ENCODE assay signal across 1 cellular context in the genomic region with DNA sequence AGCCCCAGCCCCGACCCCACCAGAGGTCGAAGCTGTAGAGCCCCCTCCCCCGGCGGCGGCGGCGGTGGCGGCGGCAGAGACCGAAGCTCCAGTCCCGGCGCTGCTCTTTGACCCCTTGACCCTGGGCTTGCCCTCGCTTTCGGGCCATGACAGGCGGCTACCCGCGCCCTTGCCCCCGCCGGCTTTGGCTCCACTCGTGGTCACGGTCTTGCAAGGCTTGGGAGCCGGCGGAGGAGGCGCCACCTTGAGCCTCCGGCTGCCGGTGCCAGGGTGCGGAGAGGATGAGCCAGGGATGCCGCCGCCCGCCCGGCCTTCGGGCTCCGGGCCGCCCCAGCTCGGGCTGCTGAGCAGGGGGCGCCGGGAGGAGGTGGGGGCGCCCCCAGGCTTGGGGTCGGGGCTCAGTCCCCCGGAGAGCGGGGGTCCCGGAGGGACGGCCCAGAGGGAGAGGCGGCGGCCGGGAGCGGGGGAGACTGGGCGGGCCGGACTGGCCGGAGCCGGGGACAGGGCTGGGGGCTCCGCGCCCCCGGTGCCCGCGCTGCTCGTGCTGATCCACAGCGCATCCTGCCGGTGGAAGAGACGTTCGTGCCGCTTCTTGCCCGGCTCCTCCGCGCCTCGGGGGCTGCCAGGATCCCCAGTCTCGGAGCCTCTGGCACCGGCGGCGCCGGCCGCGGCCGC.
TF ChIP-seq lines count a peak whose summit lies in the region.

No MANE protein-coding gene starts in this region.

TF ChIP-seq in SK-N-SH treated with all-trans-retinoic acid at 6 μM for 48 hours, 23 proteins besides CTCF, POLR2A, EP300 and RAD21 (continued from another document):
- TF ChIP-seq, protein P1, sequence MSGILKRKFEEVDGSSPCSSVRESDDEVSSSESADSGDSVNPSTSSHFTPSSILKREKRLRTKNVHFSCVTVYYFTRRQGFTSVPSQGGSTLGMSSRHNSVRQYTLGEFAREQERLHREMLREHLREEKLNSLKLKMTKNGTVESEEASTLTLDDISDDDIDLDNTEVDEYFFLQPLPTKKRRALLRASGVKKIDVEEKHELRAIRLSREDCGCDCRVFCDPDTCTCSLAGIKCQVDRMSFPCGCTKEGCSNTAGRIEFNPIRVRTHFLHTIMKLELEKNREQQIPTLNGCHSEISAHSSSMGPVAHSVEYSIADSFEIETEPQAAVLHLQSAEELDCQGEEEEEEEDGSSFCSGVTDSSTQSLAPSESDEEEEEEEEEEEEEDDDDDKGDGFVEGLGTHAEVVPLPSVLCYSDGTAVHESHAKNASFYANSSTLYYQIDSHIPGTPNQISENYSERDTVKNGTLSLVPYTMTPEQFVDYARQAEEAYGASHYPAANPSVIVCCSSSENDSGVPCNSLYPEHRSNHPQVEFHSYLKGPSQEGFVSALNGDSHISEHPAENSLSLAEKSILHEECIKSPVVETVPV (CRISPR knock-in tag; IDR thresholded peaks at IDR 0.05): no peak
